Comparison of ENCODE assay signal across 8 cellular contexts in the genomic region with DNA sequence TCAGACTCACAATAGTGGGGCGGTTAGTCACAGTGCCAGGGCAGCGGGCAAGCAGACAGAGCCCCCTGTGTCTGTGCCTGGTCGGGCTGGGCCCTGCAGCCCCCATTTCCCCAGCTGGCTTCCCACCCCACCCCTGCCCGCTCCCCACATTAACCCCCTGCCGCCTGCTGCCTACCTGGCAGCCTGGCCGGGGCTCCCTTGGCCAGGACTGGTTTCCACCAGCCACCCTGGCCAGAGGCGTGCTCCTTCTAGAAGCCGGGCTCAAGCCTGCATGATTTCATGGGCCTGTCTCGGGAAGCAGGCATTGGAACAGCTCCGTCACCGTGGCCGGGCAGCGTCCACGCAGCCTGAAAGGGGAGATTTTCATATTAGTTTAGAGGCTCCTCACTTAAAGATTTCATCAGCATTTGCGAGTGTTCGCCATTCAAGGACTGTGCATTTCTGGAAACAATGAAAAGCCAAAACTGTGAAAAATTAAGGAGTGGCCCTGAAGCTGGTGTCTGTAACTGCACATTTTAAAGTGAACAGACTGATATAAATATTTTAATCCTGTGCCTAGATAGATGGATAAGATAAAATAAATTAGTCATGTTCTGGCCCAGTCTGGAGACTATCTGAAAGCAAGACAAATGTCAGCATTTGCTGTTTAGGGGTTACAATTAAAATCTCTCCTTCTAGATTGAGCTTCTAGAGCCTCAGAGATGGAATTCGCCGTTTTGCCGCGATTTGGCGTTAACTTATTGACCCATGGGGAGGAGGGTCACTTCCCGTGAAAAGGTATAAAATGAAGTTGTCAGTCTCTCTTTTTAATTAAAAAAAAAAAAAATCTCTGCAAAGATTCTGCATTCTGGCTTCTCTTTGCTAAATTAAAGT.
DNase-seq lines count a peak whose midpoint lies in the region; ATAC-seq and TF ChIP-seq lines count a peak whose summit lies in the region.

No MANE protein-coding gene starts in this region.

- no peak for DNase-seq in activated naive CD4-positive, alpha-beta T cell treated with anti-CD3 and anti-CD28 coated beads for 36 hours
- DNase-seq in brain microvascular endothelial cell (no peak), lung microvascular endothelial cell (ENCODE audit: low read depth in 2 of 2) (peak; percentile 62 to 67), uterus (peak; percentile 43 to 58), WERI-Rb-1 (no peak), NCI-H2107 (lab: John Stamatoyannopoulos, UW) (no peak)

- H3K4me1 Mint-ChIP-seq in activated naive CD4-positive, alpha-beta T cell treated with anti-CD3 and anti-CD28 coated beads, Interleukin-2, amount 50 U/mL, for 24 hours, result peaks cover 66% of the 10 kb centered on the region
- peaks cover 50% of the 10 kb centered on the region for H3K4me1 Mint-ChIP-seq in activated naive CD4-positive, alpha-beta T cell treated with anti-CD3 and anti-CD28 coated beads for 36 hours (ENCODE audit: low read depth)

- TF ChIP-seq CTCF in brain microvascular endothelial cell (IDR thresholded peaks at IDR 0.05; ENCODE audit: low read depth, low read length, missing control alignments), result no peak
- no peak for TF ChIP-seq CTCF in uterus (IDR thresholded peaks at IDR 0.05)
- TF ChIP-seq CTCF in WERI-Rb-1 (IDR thresholded peaks at IDR 0.05; ENCODE audit: low read depth, low read length), result no peak

- H3K27ac ChIP-seq in brain microvascular endothelial cell (peak overlapping the region; percentile 29), uterus (peak overlapping the region; percentile 100), WERI-Rb-1 (no peak overlapping the region)

- H3K27ac Mint-ChIP-seq in activated naive CD4-positive, alpha-beta T cell treated with anti-CD3 and anti-CD28 coated beads, Interleukin-2, amount 50 U/mL, for 24 hours, result peak overlapping the region; percentile 62
- no peak overlapping the region for H3K27ac Mint-ChIP-seq in activated naive CD4-positive, alpha-beta T cell treated with anti-CD3 and anti-CD28 coated beads for 36 hours

- H3K4me3 Mint-ChIP-seq in activated naive CD4-positive, alpha-beta T cell treated with anti-CD3 and anti-CD28 coated beads, Interleukin-2, amount 50 U/mL, for 24 hours, result peak overlapping the region; percentile 58
- no peak overlapping the region for H3K4me3 Mint-ChIP-seq in activated naive CD4-positive, alpha-beta T cell treated with anti-CD3 and anti-CD28 coated beads for 36 hours

- no peak for TF ChIP-seq POLR2A in uterus (IDR thresholded peaks at IDR 0.05)

- intact Hi-C loops in activated naive CD4-positive, alpha-beta T cell treated with anti-CD3 and anti-CD28 coated beads for 36 hours (cut with micrococcal nuclease), result no loop called here
- intact Hi-C loops in uterus (cut with DNase I; ENCODE audit: low total_unique reads), result no loop called here

- peaks cover 14 to 18% of the 10 kb centered on the region in 2 donors for H3K4me1 ChIP-seq in uterus

- CTCF ChIA-PET in activated naive CD4-positive, alpha-beta T cell treated with anti-CD3 and anti-CD28 coated beads for 36 hours (lab: Charles Lee), result interaction anchor here (0.6 to 1.4 kb wide), 4 partner anchors 13 to 193 kb away, joined by 3 to 4 read pairs (median 3); no protein-coding TSS in a partner anchor

- H3K4me3 ChIP-seq in brain microvascular endothelial cell (ENCODE audit: low read depth, low read length), result no peak overlapping the region
- H3K4me3 ChIP-seq in uterus, result peak overlapping the region; percentile 24 to 65
- no peak overlapping the region for H3K4me3 ChIP-seq in WERI-Rb-1 (ENCODE audit: low read depth, low read length)

- H3K27me3 Mint-ChIP-seq in activated naive CD4-positive, alpha-beta T cell treated with anti-CD3 and anti-CD28 coated beads, Interleukin-2, amount 50 U/mL, for 24 hours, result no peaks in the 10 kb centered on the region
- H3K27me3 Mint-ChIP-seq in activated naive CD4-positive, alpha-beta T cell treated with anti-CD3 and anti-CD28 coated beads for 36 hours (ENCODE audit: low read depth), result no peaks in the 10 kb centered on the region

- ATAC-seq in GM21390 (IDR thresholded peaks at IDR 0.05; ENCODE audit: unreplicated experiment), result no peak

- H3K27me3 ChIP-seq in brain microvascular endothelial cell (replicated peaks), result no peaks in the 10 kb centered on the region
- no peaks in the 10 kb centered on the region for H3K27me3 ChIP-seq in uterus
- H3K27me3 ChIP-seq in WERI-Rb-1 (ENCODE audit: insufficient read depth, low read depth, severe bottlenecking), result no peaks in the 10 kb centered on the region

- H3K36me3 ChIP-seq in brain microvascular endothelial cell (replicated peaks) (no peaks in the 10 kb centered on the region), uterus (no peaks in the 10 kb centered on the region), WERI-Rb-1 (no peaks in the 10 kb centered on the region)

- H3K9me3 ChIP-seq in uterus, result no peaks in the 10 kb centered on the region
- no peaks in the 10 kb centered on the region for H3K9me3 ChIP-seq in WERI-Rb-1 (ENCODE audit: severe bottlenecking)

- H3K9me3 Mint-ChIP-seq in activated naive CD4-positive, alpha-beta T cell treated with anti-CD3 and anti-CD28 coated beads, Interleukin-2, amount 50 U/mL, for 24 hours, result no peaks in the 10 kb centered on the region
- no peaks in the 10 kb centered on the region for H3K9me3 Mint-ChIP-seq in activated naive CD4-positive, alpha-beta T cell treated with anti-CD3 and anti-CD28 coated beads for 36 hours

- in situ Hi-C loops in brain microvascular endothelial cell (cut with HindIII; ENCODE audit: low pct_ligation_motif_present, low sequenced_read_pairs), result no loop called here

- H3K36me3 Mint-ChIP-seq in activated naive CD4-positive, alpha-beta T cell treated with anti-CD3 and anti-CD28 coated beads, Interleukin-2, amount 50 U/mL, for 24 hours, result no peaks in the 10 kb centered on the region
- H3K36me3 Mint-ChIP-seq in activated naive CD4-positive, alpha-beta T cell treated with anti-CD3 and anti-CD28 coated beads for 36 hours (ENCODE audit: low read depth), result peaks cover 5% of the 10 kb centered on the region

Comparison
In these comparisons a context has a peak if more than half of its experiments do, and no peak if none do; other contexts are left out.
1. DNase-seq: peak in lung microvascular endothelial cell (2 of 2) and uterus (2 of 2); none in activated naive CD4-positive, alpha-beta T cell treated with anti-CD3 and anti-CD28 coated beads for 36 hours (single experiment), brain microvascular endothelial cell (single experiment), WERI-Rb-1 (single experiment) and NCI-H2107 (single experiment).
2. H3K4me3 ChIP-seq: peak in uterus (2 of 2); none in brain microvascular endothelial cell (single experiment) and WERI-Rb-1 (single experiment).